ENCODE assay signal across 16 cellular contexts in the genomic region with DNA sequence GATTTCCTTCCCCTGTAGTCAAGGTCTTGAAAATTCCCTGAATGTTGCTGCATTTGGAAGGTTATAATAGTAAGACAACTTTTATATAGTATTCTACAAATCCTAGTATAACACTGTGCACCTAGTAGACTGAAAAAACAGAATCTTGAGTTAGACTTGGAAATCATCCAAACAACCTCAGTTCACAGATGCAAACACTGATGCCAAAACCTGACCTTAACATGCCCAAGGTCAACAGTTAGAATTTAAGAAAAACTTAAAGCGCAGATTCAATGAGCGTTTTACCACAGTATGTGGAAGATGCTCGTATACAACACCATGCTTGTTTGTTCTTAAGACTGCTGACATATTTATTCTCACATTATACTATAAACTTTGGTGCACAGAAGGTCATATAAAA. TPM values are rescaled to one million over a fixed set of nuclear protein-coding genes. Genes with fewer than 3 reads are reported as not detected.
DNase-seq lines count a peak whose midpoint lies in the region; ATAC-seq and TF ChIP-seq lines count a peak whose summit lies in the region.
"Had no signal": no experiment of that assay in that cellular context is flagged by ENCODE, and none has a peak within 500 bp of the region (broad histone marks: within the 10 kb centered on the region; RNA-seq: fewer than 3 reads in every experiment).

No MANE protein-coding gene starts in this region.

- intact Hi-C loops in activated B cell treated with CpG ODN at 0.5 μM for 24 hours (cut with micrococcal nuclease), result loop anchor here (5.0 to 10.0 kb wide), 3 partner anchors 369 to 709 kb away; partner anchors contain the start of genes DNAJC1 and MSRB2

- CTCF ChIA-PET in activated naive CD4-positive, alpha-beta T cell treated with anti-CD3 and anti-CD28 coated beads, Interleukin-2, amount 10 ng/mL, durations not matched to agents 7 days and 5 days (lab: Charles Lee), result no interaction called here
- CTCF ChIA-PET in activated B cell treated with CpG ODN at 0.5 μM for 24 hours (lab: Charles Lee), result no interaction called here

- no peak for ATAC-seq in activated B cell treated with CpG ODN at 0.5 μM for 24 hours (ENCODE audit: low read depth)
- no peak for ATAC-seq in thoracic aorta (ENCODE audit: insufficient number of reproducible peaks, low FRiP score, low read depth)
- ATAC-seq in omental fat pad (ENCODE audit: low FRiP score), result no peak
- ATAC-seq: Panc1 had no signal

- no peaks in the 10 kb centered on the region for H3K9me3 Mint-ChIP-seq in activated naive CD4-positive, alpha-beta T cell treated with anti-CD3 and anti-CD28 coated beads, Interleukin-2, amount 10 ng/mL, durations not matched to agents 7 days and 5 days
- no peaks in the 10 kb centered on the region for H3K9me3 Mint-ChIP-seq in activated B cell treated with CpG ODN at 0.5 μM for 24 hours

- H3K4me1 ChIP-seq in thoracic aorta (ENCODE audit: control insufficient read depth in 1 of 2, low read depth in 2 of 2), result peaks cover 23 to 53% of the 10 kb centered on the region in 2 donors

- peaks cover 39% of the 10 kb centered on the region for H3K36me3 Mint-ChIP-seq in activated naive CD4-positive, alpha-beta T cell treated with anti-CD3 and anti-CD28 coated beads, Interleukin-2, amount 10 ng/mL, durations not matched to agents 7 days and 5 days
- peaks cover 10% of the 10 kb centered on the region for H3K36me3 Mint-ChIP-seq in activated B cell treated with CpG ODN at 0.5 μM for 24 hours (ENCODE audit: low read depth)

- DNase-seq in activated naive CD4-positive, alpha-beta T cell treated with anti-CD3 and anti-CD28 coated beads, Interleukin-2, amount 10 ng/mL, durations not matched to agents 7 days and 5 days, result no peak
- DNase-seq in activated naive CD4-positive, alpha-beta T cell treated with anti-CD3 and anti-CD28 coated beads, Interleukin-2, amount 50 U/mL, for 16 hours, result no peak
- DNase-seq in activated B cell treated with CpG ODN at 0.5 μM for 24 hours (no peak), epithelial cell of proximal tubule (ENCODE audit: low read depth) (no peak), thoracic aorta (ENCODE audit: low spot score) (no peak), NCI-H1417 (lab: John Stamatoyannopoulos, UW) (no peak), DMS79 treated with DMSO at 0.1 percent for 48 hours (lab: John Stamatoyannopoulos, UW) (no peak), omental fat pad (ENCODE audit: low spot score) (no peak)
- DNase-seq: activated CD4-positive, CD25-positive, alpha-beta regulatory T cell; aorta; H7; NCI-H2081 treated with DMSO at 0.1 percent for 48 hours; sigmoid colon had no signal

- H3K27ac ChIP-seq in thoracic aorta, result peak overlapping the region; percentile 86 to 90
- H3K27ac ChIP-seq: BLaER1, epithelial cell of prostate had no signal

- no peaks in the 10 kb centered on the region for H3K36me3 ChIP-seq in thoracic aorta
- H3K36me3 ChIP-seq: BLaER1, sigmoid colon had no signal

- peaks cover 57% of the 10 kb centered on the region for H3K4me1 Mint-ChIP-seq in activated naive CD4-positive, alpha-beta T cell treated with anti-CD3 and anti-CD28 coated beads, Interleukin-2, amount 10 ng/mL, durations not matched to agents 7 days and 5 days
- peaks cover 65% of the 10 kb centered on the region for H3K4me1 Mint-ChIP-seq in activated B cell treated with CpG ODN at 0.5 μM for 24 hours

- H3K4me3 Mint-ChIP-seq in activated naive CD4-positive, alpha-beta T cell treated with anti-CD3 and anti-CD28 coated beads, Interleukin-2, amount 10 ng/mL, durations not matched to agents 7 days and 5 days, result peak overlapping the region; percentile 45
- H3K4me3 Mint-ChIP-seq in activated B cell treated with CpG ODN at 0.5 μM for 24 hours, result peak overlapping the region; percentile 62

- POLR2A ChIA-PET in activated B cell treated with CpG ODN at 0.5 μM for 24 hours (lab: Charles Lee), result interaction anchor here (1.5 kb wide), 1 partner anchor 10 kb away, joined by 4 read pairs; no protein-coding TSS in a partner anchor

- H3K27me3 Mint-ChIP-seq in activated naive CD4-positive, alpha-beta T cell treated with anti-CD3 and anti-CD28 coated beads, Interleukin-2, amount 10 ng/mL, durations not matched to agents 7 days and 5 days, result no peaks in the 10 kb centered on the region
- H3K27me3 Mint-ChIP-seq in activated B cell treated with CpG ODN at 0.5 μM for 24 hours, result no peaks in the 10 kb centered on the region

- no peaks in the 10 kb centered on the region for H3K27me3 ChIP-seq in thoracic aorta (replicated peaks; ENCODE audit: insufficient read depth)
- H3K27me3 ChIP-seq: sigmoid colon had no signal

- no peaks in the 10 kb centered on the region for H3K9me3 ChIP-seq in thoracic aorta
- H3K9me3 ChIP-seq: BLaER1, sigmoid colon had no signal

- TF ChIP-seq CTCF in activated B cell treated with CpG ODN at 0.5 μM for 24 hours (IDR thresholded peaks at IDR 0.05), result no peak
- no peak for TF ChIP-seq CTCF in epithelial cell of proximal tubule (conservative IDR thresholded peaks at IDR 0.05; ENCODE audit: low read depth, low read length)
- no peak for TF ChIP-seq CTCF in thoracic aorta (IDR thresholded peaks at IDR 0.05)
- TF ChIP-seq CTCF in omental fat pad (IDR thresholded peaks at IDR 0.05), result no peak

- no peak overlapping the region for H3K27ac Mint-ChIP-seq in activated naive CD4-positive, alpha-beta T cell treated with anti-CD3 and anti-CD28 coated beads, Interleukin-2, amount 10 ng/mL, durations not matched to agents 7 days and 5 days
- H3K27ac Mint-ChIP-seq in activated B cell treated with CpG ODN at 0.5 μM for 24 hours, result peak overlapping the region; percentile 35

- peak overlapping the region; percentile 9 for H3K4me3 ChIP-seq in epithelial cell of proximal tubule (ENCODE audit: low read depth, low read length)
- peak overlapping the region; percentile 99 for H3K4me3 ChIP-seq in thoracic aorta
- H3K4me3 ChIP-seq: BLaER1 had no signal

RNA-seq across cellular contexts. Expression of gene PIP4K2A, which starts 3.0 kb away (rescaled TPM):
- total RNA-seq in activated B cell treated with CpG ODN at 0.5 μM for 24 hours (94.6 and 102 TPM in 2 replicates), epithelial cell of proximal tubule (13.4 and 28.6 TPM in 2 replicates), thoracic aorta (10 to 100 TPM; 42.6 to 58.6 TPM), omental fat pad (10 to 100 TPM; 16.2 to 32.5 (median 30.4) TPM)
